ENCODE assay signal across 16 cellular contexts in genomic region chr15:99211926-99212325, GRCh38. TPM values are rescaled to one million over a fixed set of nuclear protein-coding genes. Genes with fewer than 3 reads are reported as not detected.
A peak's percentile ranks its signal among the peaks of the same experiment; 100 is the strongest.
DNase-seq lines count a peak whose midpoint lies in the region; ATAC-seq and TF ChIP-seq lines count a peak whose summit lies in the region.
"Had no signal": no experiment of that assay in that cellular context is flagged by ENCODE, and none has a peak within 500 bp of the region (broad histone marks: within the 10 kb centered on the region; RNA-seq: fewer than 3 reads in every experiment).

No MANE protein-coding gene starts in this region.

- no peak overlapping the region; the same call in 1 of the 2 replicates for H3K4me3 Mint-ChIP-seq in HFFc6
- H3K4me3 Mint-ChIP-seq: activated naive CD4-positive, alpha-beta T cell treated with anti-CD3 and anti-CD28 coated beads, Interleukin-2, amount 10 ng/mL, durations not matched to agents 7 days and 5 days; stimulated activated naive CD8-positive, alpha-beta T cell treated with anti-CD3 and anti-CD28 coated beads, Interleukin-15, amount 100 ng/mL, for 72 hours had no signal

- no peaks in the 10 kb centered on the region for H3K36me3 Mint-ChIP-seq in HFFc6 (ENCODE audit: low read depth)
- H3K36me3 Mint-ChIP-seq: activated naive CD4-positive, alpha-beta T cell treated with anti-CD3 and anti-CD28 coated beads, Interleukin-2, amount 10 ng/mL, durations not matched to agents 7 days and 5 days had no signal

- intact Hi-C loops in left ventricle myocardium superior (cut with micrococcal nuclease): loop anchor here (2.0 kb wide), 1 partner anchor 107 kb away; the partner anchor contains the start of gene SYNM

- H3K4me1 Mint-ChIP-seq in HFFc6 (ENCODE audit: low read depth): peaks cover 35% of the 10 kb centered on the region
- H3K4me1 Mint-ChIP-seq: activated naive CD4-positive, alpha-beta T cell treated with anti-CD3 and anti-CD28 coated beads, Interleukin-2, amount 10 ng/mL, durations not matched to agents 7 days and 5 days; stimulated activated naive CD8-positive, alpha-beta T cell treated with anti-CD3 and anti-CD28 coated beads, Interleukin-15, amount 100 ng/mL, for 72 hours had no signal

- H3K4me3 ChIP-seq in brain microvascular endothelial cell (ENCODE audit: low read depth, low read length) (no peak overlapping the region), smooth muscle cell (no peak overlapping the region)
- H3K4me3 ChIP-seq: cardiac muscle cell had no signal

- in situ Hi-C loops in brain microvascular endothelial cell (cut with HindIII; ENCODE audit: low pct_ligation_motif_present, low sequenced_read_pairs): loop anchor here (25.0 kb wide), 1 partner anchor 100 kb away; the partner anchor contains the start of gene SYNM

- no peak for TF ChIP-seq CTCF in HFFc6 (IDR thresholded peaks at IDR 0.05)
- TF ChIP-seq CTCF in brain microvascular endothelial cell (IDR thresholded peaks at IDR 0.05; ENCODE audit: low read depth, low read length, missing control alignments): no peak
- no peak for TF ChIP-seq CTCF in smooth muscle cell (IDR thresholded peaks at IDR 0.05; ENCODE audit: borderline replicate concordance, insufficient read depth, poor library complexity, severe bottlenecking)

- H3K27ac ChIP-seq in brain microvascular endothelial cell (no peak overlapping the region), smooth muscle cell (ENCODE audit: low read depth) (peak overlapping the region; percentile 66)
- H3K27ac ChIP-seq: cardiac muscle cell, WERI-Rb-1 had no signal

- no peaks in the 10 kb centered on the region for H3K79me2 ChIP-seq in smooth muscle cell (ENCODE audit: low read depth)

- H3K4me1 ChIP-seq in smooth muscle cell (ENCODE audit: low read depth): no peaks in the 10 kb centered on the region

- H3K27me3 ChIP-seq in brain microvascular endothelial cell (replicated peaks): no peaks in the 10 kb centered on the region
- no peaks in the 10 kb centered on the region for H3K27me3 ChIP-seq in smooth muscle cell (ENCODE audit: low read depth)
- H3K27me3 ChIP-seq: cardiac muscle cell had no signal

- peak overlapping the region; percentile 72 for H3K27ac Mint-ChIP-seq in HFFc6
- H3K27ac Mint-ChIP-seq: activated naive CD4-positive, alpha-beta T cell treated with anti-CD3 and anti-CD28 coated beads, Interleukin-2, amount 10 ng/mL, durations not matched to agents 7 days and 5 days; stimulated activated naive CD8-positive, alpha-beta T cell treated with anti-CD3 and anti-CD28 coated beads, Interleukin-15, amount 100 ng/mL, for 72 hours had no signal

- DNase-seq in HFFc6: peak; percentile 25
- peak; percentile 11 for DNase-seq in brain microvascular endothelial cell
- DNase-seq in left ventricle myocardium superior: no peak
- no peak for DNase-seq in smooth muscle cell (lab: John Stamatoyannopoulos, UW; ENCODE audit: unreplicated experiment)
- no peak for DNase-seq in DMS153 (lab: John Stamatoyannopoulos, UW)
- DNase-seq in activated gamma-delta T cell treated with Interleukin-2 at 50 U/mL for 16 hours: no peak
- DNase-seq: activated naive CD4-positive, alpha-beta T cell treated with anti-CD3 and anti-CD28 coated beads, Interleukin-2, amount 10 ng/mL, durations not matched to agents 7 days and 5 days; C1 segment of cervical spinal cord; effector memory CD4-positive, alpha-beta T cell; NCI-H1694; NCI-H524; stimulated activated naive CD8-positive, alpha-beta T cell treated with anti-CD3 and anti-CD28 coated beads, Interleukin-15, amount 100 ng/mL, for 72 hours; WERI-Rb-1 had no signal

- H3K9me3 Mint-ChIP-seq in HFFc6: no peaks in the 10 kb centered on the region
- H3K9me3 Mint-ChIP-seq: activated naive CD4-positive, alpha-beta T cell treated with anti-CD3 and anti-CD28 coated beads, Interleukin-2, amount 10 ng/mL, durations not matched to agents 7 days and 5 days; stimulated activated naive CD8-positive, alpha-beta T cell treated with anti-CD3 and anti-CD28 coated beads, Interleukin-15, amount 100 ng/mL, for 72 hours had no signal

- peaks cover 20% of the 10 kb centered on the region for H3F3A ChIP-seq in smooth muscle cell (ENCODE audit: low read depth)

- peaks cover 3% of the 10 kb centered on the region for H4K20me1 ChIP-seq in smooth muscle cell (ENCODE audit: low read depth)

- H3K36me3 ChIP-seq in brain microvascular endothelial cell (replicated peaks): peaks cover 3% of the 10 kb centered on the region
- peaks cover under 1% of the 10 kb centered on the region for H3K36me3 ChIP-seq in smooth muscle cell (ENCODE audit: low read depth)
- H3K36me3 ChIP-seq: WERI-Rb-1 had no signal

- no peaks in the 10 kb centered on the region for H3K9me3 ChIP-seq in smooth muscle cell (replicated peaks; ENCODE audit: low read depth)

- 62% methylated on average over 4 of the region's 4 CpGs for WGBS in smooth muscle cell (ENCODE audit: low lambda C conversion rate)

- no peak overlapping the region for H3K9ac ChIP-seq in smooth muscle cell (ENCODE audit: low read depth)

- no peak overlapping the region for H3K4me2 ChIP-seq in smooth muscle cell

- H2AFZ ChIP-seq in smooth muscle cell (ENCODE audit: low read depth): no peak overlapping the region

- ATAC-seq in left ventricle myocardium superior (peak; percentile 38), HG02840 (IDR thresholded peaks at IDR 0.05; ENCODE audit: low FRiP score, unreplicated experiment) (no peak)
- ATAC-seq in activated CD4-positive, CD25-positive, alpha-beta regulatory T cell treated with anti-CD3 and anti-CD28 coated beads, Interleukin-2, amount 50 U/mL, for 24 hours: no peak
- ATAC-seq: stimulated activated naive CD8-positive, alpha-beta T cell treated with anti-CD3 and anti-CD28 coated beads, Interleukin-15, amount 100 ng/mL, for 72 hours had no signal

- no peaks in the 10 kb centered on the region for H3K27me3 Mint-ChIP-seq in HFFc6 (ENCODE audit: insufficient read depth)
- H3K27me3 Mint-ChIP-seq: activated naive CD4-positive, alpha-beta T cell treated with anti-CD3 and anti-CD28 coated beads, Interleukin-2, amount 10 ng/mL, durations not matched to agents 7 days and 5 days; stimulated activated naive CD8-positive, alpha-beta T cell treated with anti-CD3 and anti-CD28 coated beads, Interleukin-15, amount 100 ng/mL, for 72 hours had no signal

RNA-seq across cellular contexts. Expression of gene TTC23, which starts 37.5 kb away (rescaled TPM):
- total RNA-seq in HFFc6 (2021; fragmentation: NEBNext Ultra II Directional; extraction: Animal tissue kit (Norgen Biotek cat#: 25700)): 10 to 100 TPM; 11.9 to 17.4 (median 15.0) TPM
- 10.1 TPM for total RNA-seq in left ventricle myocardium superior
- total RNA-seq in smooth muscle cell: 45.4 and 76.8 TPM in 2 replicates
- 25.0 and 27.0 TPM in 2 replicates for polyA plus RNA-seq in smooth muscle cell

RNA-seq across cellular contexts. Expression of gene LRRC28, which starts 39.4 kb away (rescaled TPM):
- 10 to 100 TPM; 11.1 to 18.4 (median 15.1) TPM for total RNA-seq in HFFc6 (2021; fragmentation: NEBNext Ultra II Directional; extraction: Animal tissue kit (Norgen Biotek cat#: 25700))
- total RNA-seq in left ventricle myocardium superior: 24.4 TPM
- 28.8 and 53.5 TPM in 2 replicates for total RNA-seq in smooth muscle cell
- polyA plus RNA-seq in smooth muscle cell: 22.2 and 26.5 TPM in 2 replicates

Comparison
In these comparisons a context has a peak if more than half of its experiments do, and no peak if none do; other contexts are left out.
1. DNase-seq: peak in HFFc6 (single experiment) and brain microvascular endothelial cell (single experiment); none in left ventricle myocardium superior (single experiment), smooth muscle cell (single experiment), DMS153 (single experiment) and activated gamma-delta T cell treated with Interleukin-2 at 50 U/mL for 16 hours (single experiment).